ENCODE assay signal across 8 cellular contexts in genomic region chr19:3403489-3404323, GRCh38. TPM values are rescaled to one million over a fixed set of nuclear protein-coding genes. Genes with fewer than 3 reads are reported as not detected.
DNase-seq lines count a peak whose midpoint lies in the region; TF ChIP-seq lines count a peak whose summit lies in the region.

No MANE protein-coding gene starts in this region.

- intact Hi-C loops in Calu3 (cut with micrococcal nuclease; ENCODE audit: unreplicated experiment), result no loop called here

- H3K9me3 Mint-ChIP-seq in nephron progenitor cell (no peaks in the 10 kb centered on the region), Calu3 (ENCODE audit: low read depth, unreplicated experiment) (no peaks in the 10 kb centered on the region)

- DNase-seq in RPMI7951 (ENCODE audit: low read depth) (peak; percentile 96), fibroblast of pulmonary artery (ENCODE audit: low read depth) (peak; percentile 95), nephron progenitor cell (no peak), NCI-H526 treated with DMSO at 0.1 percent for 48 hours (lab: John Stamatoyannopoulos, UW) (no peak), Calu3 (no peak), activated gamma-delta T cell treated with Interleukin-2 at 50 U/mL for 16 hours (no peak)
- no peak for DNase-seq in stimulated activated CD4-positive, alpha-beta T cell treated with anti-CD3 and anti-CD28 coated beads, Interleukin-2, amount 100 ng/mL, for 48 hours

- H3K4me3 Mint-ChIP-seq in nephron progenitor cell (no peak overlapping the region), Calu3 (ENCODE audit: low read depth, unreplicated experiment) (no peak overlapping the region)

- H3K27ac Mint-ChIP-seq in nephron progenitor cell (peak overlapping the region; percentile 71), Calu3 (ENCODE audit: unreplicated experiment) (no peak overlapping the region)

- CTCF ChIA-PET in Calu3 (lab: Charles Lee), result no interaction called here

- H3K36me3 Mint-ChIP-seq in nephron progenitor cell (ENCODE audit: low read depth), result no peaks in the 10 kb centered on the region
- H3K36me3 Mint-ChIP-seq in Calu3 (ENCODE audit: insufficient read depth, unreplicated experiment), result peaks cover 11% of the 10 kb centered on the region

- peak overlapping the region; percentile 67 for H3K4me3 ChIP-seq in ACC112 (ENCODE audit: low read depth, low read length)
- H3K4me3 ChIP-seq in fibroblast of pulmonary artery (replicated peaks; ENCODE audit: low read depth, low read length), result no peak overlapping the region

- peak overlapping the region; percentile 97 for H3K27ac ChIP-seq in ACC112 (ENCODE audit: low read depth, low read length)

- H3K27me3 ChIP-seq in ACC112 (ENCODE audit: insufficient read depth, low read length), result no peaks in the 10 kb centered on the region

- peaks cover 17% of the 10 kb centered on the region for H3K4me1 ChIP-seq in ACC112 (ENCODE audit: control insufficient read depth, insufficient read depth, low read length, unreplicated experiment)

- H3K36me3 ChIP-seq in ACC112 (ENCODE audit: insufficient read depth, low read length), result no peaks in the 10 kb centered on the region

- no TSS peak for BruUV-seq in Calu3 (replicated peaks; lab: Mats Ljungman, UMichigan)

- TF ChIP-seq CTCF in fibroblast of pulmonary artery (IDR thresholded peaks at IDR 0.05; ENCODE audit: low read length, missing control alignments) (no peak), nephron progenitor cell (IDR thresholded peaks at IDR 0.05) (no peak), Calu3 (IDR thresholded peaks at IDR 0.05; ENCODE audit: unreplicated experiment) (no peak)

- no peak overlapping the region for H2AFZ ChIP-seq in ACC112 (ENCODE audit: low read length, unreplicated experiment)

- H3K79me2 ChIP-seq in ACC112 (ENCODE audit: control insufficient read depth, insufficient read depth, low read length, unreplicated experiment), result peaks cover 60% of the 10 kb centered on the region

- H3K27me3 Mint-ChIP-seq in nephron progenitor cell (ENCODE audit: low read depth, poor library complexity) (peaks cover 21% of the 10 kb centered on the region), Calu3 (ENCODE audit: unreplicated experiment) (no peaks in the 10 kb centered on the region)

- peaks cover 16% of the 10 kb centered on the region for H3K4me1 Mint-ChIP-seq in nephron progenitor cell
- no peaks in the 10 kb centered on the region for H3K4me1 Mint-ChIP-seq in Calu3 (ENCODE audit: low read depth, unreplicated experiment)

RNA-seq across cellular contexts. Expression of gene NFIC, which starts 37.3 kb away (rescaled TPM):
- 20.9 and 21.2 TPM in 2 replicates for total RNA-seq in RPMI7951 (2014; rRNA removed; shearing (Covaris generic))
- total RNA-seq in Calu3 (2022), result 56.3 and 60.5 TPM in 2 replicates

Comparison
In these comparisons a context has a peak if more than half of its experiments do, and no peak if none do; other contexts are left out.
1. DNase-seq: peak in RPMI7951 (single experiment) and fibroblast of pulmonary artery (single experiment); none in nephron progenitor cell (single experiment), NCI-H526 treated with DMSO at 0.1 percent for 48 hours (single experiment), Calu3 (single experiment), activated gamma-delta T cell treated with Interleukin-2 at 50 U/mL for 16 hours (single experiment) and stimulated activated CD4-positive, alpha-beta T cell treated with anti-CD3 and anti-CD28 coated beads, Interleukin-2, amount 100 ng/mL, for 48 hours (0 of 2).